8 cellular contexts compared by ENCODE assay signal in genomic region chr16:50266337-50267091, GRCh38. TPM values are rescaled to one million over a fixed set of nuclear protein-coding genes. Genes with fewer than 3 reads are reported as not detected.
A peak's percentile ranks its signal among the peaks of the same experiment; 100 is the strongest.
DNase-seq lines count a peak whose midpoint lies in the region; ATAC-seq lines count a peak whose summit lies in the region.

ADCY7 (plus strand) TSS chr16:50266551; CDS start chr16:50288180, 21,629 bp downstream.

- intact Hi-C loops in right cardiac atrium (cut with DNase I) = no loop called here

- WGBS in right cardiac atrium = 22% methylated on average over 25 of the region's 25 CpGs

- peak within 1 kb of the TSS; percentile 39 for H3K27ac ChIP-seq in right cardiac atrium (ENCODE audit: low read length)

- DNase-seq in AML-193 (lab: John Stamatoyannopoulos, UW) (peak; percentile 67 to 75), SKM-1 treated with dmso at 0.1 percent for 144 hours (lab: John Stamatoyannopoulos, UW; ENCODE audit: unreplicated experiment) (peak; percentile 85), right cardiac atrium (peak; percentile 81 to 93 (median 92)), NCI-H187 (lab: John Stamatoyannopoulos, UW) (no peak)
- peak; percentile 81 to 90 for DNase-seq in activated naive CD4-positive, alpha-beta T cell treated with anti-CD3 and anti-CD28 coated beads, Interleukin-2, amount 50 U/mL, for 72 hours (ENCODE audit: low spot score in 2 of 2)
- DNase-seq in stimulated activated CD4-positive, alpha-beta T cell treated with anti-CD3 and anti-CD28 coated beads, Interleukin-12 subunit alpha, Interleukin-12 subunit beta, amount 100 ng/mL, for 4 hours = peak; percentile 80

- no peaks in the 10 kb centered on the region for H3K27me3 ChIP-seq in right cardiac atrium (ENCODE audit: control insufficient read depth, insufficient read depth)

- no peaks in the 10 kb centered on the region for H3K9me3 Mint-ChIP-seq in activated naive CD4-positive, alpha-beta T cell treated with anti-CD3 and anti-CD28 coated beads, Interleukin-2, amount 50 U/mL, for 72 hours

- H3K4me3 ChIP-seq in right cardiac atrium (ENCODE audit: low read length) = peak within 1 kb of the TSS; percentile 1

- peak within 1 kb of the TSS; percentile 89 to 97 for H3K27ac Mint-ChIP-seq in activated naive CD4-positive, alpha-beta T cell treated with anti-CD3 and anti-CD28 coated beads, Interleukin-2, amount 50 U/mL, for 72 hours

- no peaks in the 10 kb centered on the region for H3K9me3 ChIP-seq in right cardiac atrium (ENCODE audit: control insufficient read depth, low read length)

- H3K4me1 ChIP-seq in right cardiac atrium (ENCODE audit: control insufficient read depth, insufficient read depth, low read length) = no peaks in the 10 kb centered on the region

- peaks cover 11 to 26% of the 10 kb centered on the region in 2 donors for H3K36me3 Mint-ChIP-seq in activated naive CD4-positive, alpha-beta T cell treated with anti-CD3 and anti-CD28 coated beads, Interleukin-2, amount 50 U/mL, for 72 hours

- ATAC-seq in GM19324 (IDR thresholded peaks at IDR 0.05; ENCODE audit: low FRiP score, unreplicated experiment) (peak; percentile 76), HG03442 (IDR thresholded peaks at IDR 0.05; ENCODE audit: unreplicated experiment) (peak; percentile 82), right cardiac atrium (peak; percentile 88)
- ATAC-seq in activated naive CD4-positive, alpha-beta T cell treated with anti-CD3 and anti-CD28 coated beads, Interleukin-2, amount 50 U/mL, for 72 hours = peak; percentile 84 to 96

RNA-seq across cellular contexts. Expression of gene ADCY7, which starts in this region (rescaled TPM):
- total RNA-seq in activated naive CD4-positive, alpha-beta T cell treated with anti-CD3 and anti-CD28 coated beads, Interleukin-2, amount 50 U/mL, for 72 hours = 100 to 1,000 TPM in 1 of 2 donors, 10 to 100 TPM in 1; 78.5 to 104 TPM
- 10 to 100 TPM; 11.4 to 21.2 (median 18.2) TPM for total RNA-seq in right cardiac atrium
- polyA plus RNA-seq in right cardiac atrium = 4.8 TPM

Comparison
In these comparisons a context has a peak if more than half of its experiments do, and no peak if none do; other contexts are left out.
1. DNase-seq: peak in AML-193 (2 of 2), SKM-1 treated with dmso at 0.1 percent for 144 hours (single experiment), activated naive CD4-positive, alpha-beta T cell treated with anti-CD3 and anti-CD28 coated beads, Interleukin-2, amount 50 U/mL, for 72 hours (2 of 2), right cardiac atrium (3 of 3) and stimulated activated CD4-positive, alpha-beta T cell treated with anti-CD3 and anti-CD28 coated beads, Interleukin-12 subunit alpha, Interleukin-12 subunit beta, amount 100 ng/mL, for 4 hours (single experiment); none in NCI-H187 (0 of 2).
2. Peak in every context shown above with its lines, with median percentiles within 50 percentile points of each other: ATAC-seq.